Comparison of ENCODE assay signal across 8 cellular contexts in genomic region chr2:152715854-152716428, GRCh38. TPM values are rescaled to one million over a fixed set of nuclear protein-coding genes. Genes with fewer than 3 reads are reported as not detected.
DNase-seq lines count a peak whose midpoint lies in the region; ATAC-seq and TF ChIP-seq lines count a peak whose summit lies in the region.

No MANE protein-coding gene starts in this region.

- H3K4me1 ChIP-seq in heart left ventricle (peaks cover 0 to 45% (median 28%) of the 10 kb centered on the region in 12 donors), Loucy (ENCODE audit: insufficient read depth, low read length, poor library complexity, severe bottlenecking) (peaks cover 57% of the 10 kb centered on the region), iPS-20b (ENCODE audit: insufficient read depth, low read length) (peaks cover 15% of the 10 kb centered on the region), stomach (peaks cover 29 to 62% (median 43%) of the 10 kb centered on the region in 4 donors)

- H2AFZ ChIP-seq in Loucy (ENCODE audit: low read length): no peak overlapping the region

- peak overlapping the region; percentile 95 for H3K4me2 ChIP-seq in Loucy (ENCODE audit: low read depth, low read length, poor library complexity, severe bottlenecking)

- no peak for TF ChIP-seq EP300 in stomach (IDR thresholded peaks at IDR 0.05)

- H3K27me3 ChIP-seq in heart left ventricle (no peaks in the 10 kb centered on the region), Loucy (ENCODE audit: insufficient read depth, low read length, poor library complexity, severe bottlenecking) (no peaks in the 10 kb centered on the region), iPS-20b (ENCODE audit: insufficient read depth, low read length) (no peaks in the 10 kb centered on the region), stomach (no peaks in the 10 kb centered on the region)

- intact Hi-C loops in heart left ventricle (cut with DNase I) (loop anchor here in 5 of 10 donors (5.0 to 10.0 kb wide), 2 partner anchors 539 to 541 kb away; partner anchors contain the start of gene STAM2 (in 5 of the 5)), cardiac septum (cut with DNase I) (loop anchor here (5.0 to 10.0 kb wide), 2 partner anchors 381 to 539 kb away; partner anchors contain the start of genes FMNL2 and STAM2), stomach (cut with DNase I; ENCODE audit: low total_unique reads) (no loop called here)

- no peak overlapping the region for H3K27ac ChIP-seq in heart left ventricle
- no peak overlapping the region for H3K27ac ChIP-seq in iPS-20b (ENCODE audit: low read length)
- H3K27ac ChIP-seq in stomach: no peak overlapping the region

- H3K4me3 ChIP-seq in heart left ventricle (peak overlapping the region in 9 of 12 donors; percentile 83 to 96 (median 90)), Loucy (ENCODE audit: low read length, poor library complexity, severe bottlenecking) (peak overlapping the region; percentile 93), iPS-20b (ENCODE audit: low read length) (peak overlapping the region; percentile 100), stomach (peak overlapping the region; percentile 74 to 95 (median 92))

- H3K9ac ChIP-seq in Loucy (ENCODE audit: low read depth, low read length, poor library complexity, severe bottlenecking) (peak overlapping the region; percentile 87), iPS-20b (ENCODE audit: low read depth, low read length) (peak overlapping the region; percentile 100; the same call in 1 of the 2 replicates)

- TF ChIP-seq CTCF in heart left ventricle (IDR thresholded peaks at IDR 0.05) (peak in 4 of 12 donors; percentile 16 to 31 (median 24)), Loucy (conservative IDR thresholded peaks at IDR 0.05; ENCODE audit: low read length) (peak; percentile 87), stomach (IDR thresholded peaks at IDR 0.05) (no peak)

- no peak for ATAC-seq in heart left ventricle
- no peak for ATAC-seq in HG02884 (IDR thresholded peaks at IDR 0.05; ENCODE audit: unreplicated experiment)

- H3K9me2 ChIP-seq in Loucy (replicated peaks; ENCODE audit: low read depth, low read length): no peaks in the 10 kb centered on the region

- TF ChIP-seq POLR2A in heart left ventricle (IDR thresholded peaks at IDR 0.05) (no peak), stomach (IDR thresholded peaks at IDR 0.05) (no peak)

- DNase-seq in heart left ventricle: no peak
- DNase-seq in cardiac septum (ENCODE audit: low spot score): no peak
- DNase-seq in activated T-cell treated with anti-CD3 and anti-CD28 coated beads, Interleukin-2, amount 50 U/mL, for 48 hours: peak; percentile 42 to 47
- DNase-seq in stomach: no peak
- DNase-seq in superior temporal gyrus (ENCODE audit: extremely low spot score): no peak

- H4K20me1 ChIP-seq in Loucy (ENCODE audit: insufficient read depth, low read length, poor library complexity, severe bottlenecking): peaks cover 84% of the 10 kb centered on the region

- 27 to 31% (median 29%) methylated on average over 8 of the region's 8 CpGs for whole genome bisulfite sequencing in heart left ventricle, 4 donors
- 21 to 38% (median 23%) methylated on average over 8 of the region's 8 CpGs for WGBS in stomach, 5 donors

- peaks cover 84% of the 10 kb centered on the region for H3K79me2 ChIP-seq in Loucy (ENCODE audit: insufficient read depth, low read length)

- H3K36me3 ChIP-seq in heart left ventricle (peaks cover 0 to 48% (median 38%) of the 10 kb centered on the region in 9 donors), Loucy (ENCODE audit: insufficient read depth, low read length) (peaks cover 27% of the 10 kb centered on the region; the same call in 1 of the 2 replicates), iPS-20b (ENCODE audit: insufficient read depth, low read depth, low read length) (peaks cover 55% of the 10 kb centered on the region), stomach (peaks cover 2 to 41% (median 25%) of the 10 kb centered on the region in 4 donors)

- no peaks in the 10 kb centered on the region for H3K9me3 ChIP-seq in heart left ventricle
- no peaks in the 10 kb centered on the region for H3K9me3 ChIP-seq in Loucy (ENCODE audit: insufficient read depth, low read depth, low read length)
- no peaks in the 10 kb centered on the region for H3K9me3 ChIP-seq in iPS-20b (ENCODE audit: insufficient read depth, low read depth, low read length)
- H3K9me3 ChIP-seq in stomach: no peaks in the 10 kb centered on the region

- no peaks in the 10 kb centered on the region for H3F3A ChIP-seq in Loucy (ENCODE audit: low read depth)

RNA-seq across cellular contexts. Expression of gene PRPF40A, which starts 1.3 kb away (rescaled TPM):
- total RNA-seq in heart left ventricle: 10 to 100 TPM; 30.7 to 53.5 (median 36.4) TPM
- 10 to 100 TPM in 1 of 2 donors, 1 to 10 TPM in 1; 9.8 to 27.5 TPM for polyA plus RNA-seq in heart left ventricle
- total RNA-seq in cardiac septum: 36.3 TPM
- total RNA-seq in stomach: 100 to 1,000 TPM in 2 of 5 donors, 10 to 100 TPM in 3; 69.8 to 185 (median 98.2) TPM
- 10 to 100 TPM; 11.3 to 25.1 (median 23.0) TPM for polyA plus RNA-seq in stomach

RNA-seq across cellular contexts. Expression of gene ARL6IP6, which starts 2.5 kb away (rescaled TPM):
- 1 to 10 TPM; 4.9 to 9.6 (median 6.4) TPM for total RNA-seq in heart left ventricle
- 1 to 10 TPM; 3.8 to 5.5 TPM for polyA plus RNA-seq in heart left ventricle
- 6.4 TPM for total RNA-seq in cardiac septum
- 100 to 1,000 TPM in 1 of 5 donors, 10 to 100 TPM in 3, 1 to 10 TPM in 1; 2.2 to 134 (median 22.8) TPM for total RNA-seq in stomach
- polyA plus RNA-seq in stomach: 10 to 100 TPM in 1 of 3 donors, 1 to 10 TPM in 2; 4.9 to 10.2 (median 8.9) TPM

Comparison
In these comparisons a context has a peak if more than half of its experiments do, and no peak if none do; other contexts are left out.
1. DNase-seq: peak in activated T-cell treated with anti-CD3 and anti-CD28 coated beads, Interleukin-2, amount 50 U/mL, for 48 hours (2 of 2); none in heart left ventricle (0 of 5), cardiac septum (single experiment), stomach (single experiment) and superior temporal gyrus (single experiment).
2. Peak in every context shown above with its lines, with median percentiles within 50 percentile points of each other: H3K4me3 ChIP-seq.